In genomic region chr10:62393237-62393636, GRCh38 we compare ENCODE assay signal across 30 cellular contexts. TPM values are rescaled to one million over a fixed set of nuclear protein-coding genes. Genes with fewer than 3 reads are reported as not detected.
"Had no signal": no experiment of that assay in that cellular context is flagged by ENCODE, and none has a peak within 500 bp of the region (broad histone marks: within the 10 kb centered on the region; RNA-seq: fewer than 3 reads in every experiment).

No MANE protein-coding gene starts in this region.

- H3K27me3 ChIP-seq: body of pancreas, esophagus muscularis mucosa, foreskin keratinocyte, gastroesophageal sphincter had no signal

- H3K4me3 ChIP-seq: body of pancreas, coronary artery, esophagus muscularis mucosa, gastroesophageal sphincter had no signal

- H3K27ac ChIP-seq: body of pancreas, coronary artery, esophagus muscularis mucosa, foreskin keratinocyte, gastroesophageal sphincter, WERI-Rb-1 had no signal

- DNase-seq: activated B cell treated with CpG ODN at 0.5 μM for 24 hours; activated CD4-positive, alpha-beta T cell treated with anti-CD3 and anti-CD28 coated beads for 48 hours; activated CD4-positive, alpha-beta T cell treated with anti-CD3 and anti-CD28 coated beads, Interleukin-2, amount 50 U/mL, for 1 hour; activated CD4-positive, alpha-beta T cell treated with anti-CD3 and anti-CD28 coated beads, Interleukin-2, amount 50 U/mL, for 48 hours; activated CD8-positive, alpha-beta memory T cell treated with anti-CD3 and anti-CD28 coated beads for 24 hours; activated CD8-positive, alpha-beta T cell treated with anti-CD3 and anti-CD28 coated beads for 36 hours; activated effector memory CD4-positive, alpha-beta T cell treated with Interleukin-2 at 50 U/mL for 16 hours; activated gamma-delta T cell treated with Interleukin-2 at 50 U/mL for 16 hours; activated naive CD4-positive, alpha-beta T cell treated with anti-CD3 and anti-CD28 coated beads, Interleukin-2, amount 50 U/mL, for 16 hours; activated naive CD4-positive, alpha-beta T cell treated with Interleukin-2 at 50 U/mL for 16 hours; activated T-cell treated with anti-CD3 and anti-CD28 coated beads, Interleukin-2, amount 50 U/mL, for 4 hours; amniotic stem cell; aorta; body of pancreas; central memory CD4-positive, alpha-beta T cell; cerebellar nuclear complex; effector CD4-positive, alpha-beta T cell; effector memory CD8-positive, alpha-beta T cell; erythroblast; foreskin keratinocyte; head of caudate nucleus; T-helper 1 cell; T-helper 17 cell; T1000; WERI-Rb-1 had no signal

- ATAC-seq: activated CD4-positive, CD25-positive, alpha-beta regulatory T cell treated with anti-CD3 and anti-CD28 coated beads, Interleukin-2, amount 50 U/mL, for 24 hours; activated CD8-positive, alpha-beta T cell treated with anti-CD3 and anti-CD28 coated beads for 36 hours; activated T-cell treated with anti-CD3 and anti-CD28 coated beads, Interleukin-2, amount 50 U/mL, for 4 hours; activated T-helper 17 cell treated with anti-CD3 and anti-CD28 coated beads, Interleukin-2, amount 50 U/mL, for 72 hours; body of pancreas; effector memory CD8-positive, alpha-beta T cell; foreskin keratinocyte; gastroesophageal sphincter; T-helper 17 cell had no signal

RNA-seq across cellular contexts. Expression of gene ZNF365, which starts 19.1 kb away (rescaled TPM):
- total RNA-seq: activated B cell treated with CpG ODN at 0.5 μM for 24 hours; activated CD8-positive, alpha-beta T cell treated with anti-CD3 and anti-CD28 coated beads for 36 hours had no signal
